1 cellular context compared by ENCODE assay signal in the genomic region with DNA sequence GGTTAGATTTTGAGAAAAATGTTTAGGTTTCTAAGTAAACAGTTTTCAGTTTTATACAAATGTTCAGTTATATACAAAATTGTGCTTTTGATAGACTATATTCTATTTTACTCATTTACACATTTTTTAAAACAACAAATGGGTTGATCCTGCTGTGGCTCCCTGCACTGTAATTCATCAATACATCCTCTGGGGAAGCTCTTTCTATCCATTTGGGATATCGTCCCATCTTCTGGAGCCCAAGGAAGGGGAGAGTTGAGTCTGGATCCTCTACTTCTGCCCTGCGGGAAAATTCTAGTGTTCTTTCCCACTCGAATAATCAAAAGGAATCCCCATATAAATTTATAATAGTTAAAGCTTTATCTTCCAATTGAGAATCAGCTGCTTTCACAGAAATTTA.
TF ChIP-seq lines count a peak whose summit lies in the region.

No MANE protein-coding gene starts in this region.

TF ChIP-seq in IMR-90, 13 proteins besides CTCF, POLR2A, EP300 and RAD21 (continued from another document):
- TF ChIP-seq CEBPB (IDR thresholded peaks at IDR 0.05; ENCODE audit: low read depth, low read length): no peak
- TF ChIP-seq CHD1 (IDR thresholded peaks at IDR 0.05; ENCODE audit: low read depth, low read length): no peak
- no peak for TF ChIP-seq RCOR1 (IDR thresholded peaks at IDR 0.05; ENCODE audit: insufficient replicate concordance, low read length)
- no peak for TF ChIP-seq SMC3 (IDR thresholded peaks at IDR 0.05; ENCODE audit: low read depth, low read length)
- no peak for TF ChIP-seq MAZ (IDR thresholded peaks at IDR 0.05; ENCODE audit: borderline replicate concordance, low read depth, low read length)
